In the genomic region with DNA sequence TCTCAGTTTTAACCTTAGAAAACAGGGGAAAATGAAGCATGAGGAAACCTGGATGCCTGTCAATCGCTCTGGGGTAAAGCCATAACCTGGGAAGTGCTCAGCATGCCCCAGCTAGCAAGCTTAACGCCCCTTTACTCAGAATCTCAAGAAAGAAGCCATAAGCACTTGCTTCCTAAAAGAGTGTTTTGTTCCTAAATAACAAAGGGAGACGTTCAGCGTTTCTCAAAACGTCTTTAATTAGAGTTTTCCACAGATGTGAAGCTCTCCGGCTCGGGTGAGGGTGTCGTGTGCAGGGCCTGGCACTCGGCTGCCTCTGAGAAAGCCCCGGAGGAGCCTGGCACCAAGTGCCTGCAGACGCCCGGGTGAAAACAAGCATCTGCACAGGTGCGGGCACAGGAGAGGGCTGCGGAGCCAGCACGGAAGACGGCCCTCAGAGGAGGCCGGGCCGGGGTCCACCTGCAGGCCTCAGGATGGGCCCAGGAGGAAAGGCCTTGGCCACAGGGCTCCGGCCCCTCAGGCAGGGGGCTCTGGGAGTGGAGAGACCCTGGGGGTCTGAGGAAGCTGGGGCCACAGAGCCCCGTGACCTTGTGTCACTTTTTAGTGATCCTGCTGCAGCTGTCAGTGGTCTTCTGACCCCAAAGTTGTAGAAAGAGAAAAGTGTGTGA, we compare ENCODE assay signal across 1 cellular context.
TF ChIP-seq lines count a peak whose summit lies in the region.

No MANE protein-coding gene starts in this region.

TF ChIP-seq in IMR-90, 13 proteins besides CTCF, POLR2A, EP300 and RAD21 (continued from another document):
- TF ChIP-seq CEBPB (IDR thresholded peaks at IDR 0.05; ENCODE audit: low read depth, low read length) (no peak), MAZ (IDR thresholded peaks at IDR 0.05; ENCODE audit: borderline replicate concordance, low read depth, low read length) (no peak), SMC3 (IDR thresholded peaks at IDR 0.05; ENCODE audit: low read depth, low read length) (no peak)
